In genomic region chr10:48520594-48520993, GRCh38 we compare ENCODE assay signal across 18 cellular contexts.
"Had no signal": no experiment of that assay in that cellular context is flagged by ENCODE, and none has a peak within 500 bp of the region (broad histone marks: within the 10 kb centered on the region; RNA-seq: fewer than 3 reads in every experiment).

No MANE protein-coding gene starts in this region.

- H3K36me3 ChIP-seq: gastroesophageal sphincter, ovary, prostate gland, right atrium auricular region, uterus had no signal

- ATAC-seq: gastroesophageal sphincter, WTC11 had no signal

- H3K4me3 ChIP-seq: dorsolateral prefrontal cortex, gastroesophageal sphincter, ovary, prostate gland, right atrium auricular region, uterus had no signal

- H3K27ac Mint-ChIP-seq: activated naive CD8-positive, alpha-beta T cell treated with anti-CD3 and anti-CD28 coated beads for 36 hours; endodermal cell; WTC11 had no signal

- H3K36me3 Mint-ChIP-seq: activated naive CD8-positive, alpha-beta T cell treated with anti-CD3 and anti-CD28 coated beads for 36 hours had no signal

- H3K27me3 ChIP-seq: gastroesophageal sphincter, ovary, right atrium auricular region, uterus had no signal

- DNase-seq: activated CD4-positive, alpha-beta T cell treated with anti-CD3 and anti-CD28 coated beads, Interleukin-2, amount 50 U/mL, for 4 hours; activated naive CD4-positive, alpha-beta T cell treated with Interleukin-2 at 50 U/mL for 16 hours; activated naive CD8-positive, alpha-beta T cell treated with anti-CD3 and anti-CD28 coated beads for 36 hours; activated T-cell treated with anti-CD3 and anti-CD28 coated beads, Interleukin-2, amount 50 U/mL, for 48 hours; central memory CD4-positive, alpha-beta T cell; ovary; stimulated activated CD4-positive, alpha-beta T cell treated with anti-CD3 and anti-CD28 coated beads, Interleukin-12 subunit alpha, Interleukin-12 subunit beta, amount 100 ng/mL, for 4 hours; stimulated activated CD4-positive, alpha-beta T cell treated with anti-CD3 and anti-CD28 coated beads, Interleukin-4, amount 100 ng/mL, for 4 hours; T-helper 9 cell; trophoblast cell; uterus had no signal

- H3K9me3 Mint-ChIP-seq: activated naive CD8-positive, alpha-beta T cell treated with anti-CD3 and anti-CD28 coated beads for 36 hours had no signal

- H3K4me3 Mint-ChIP-seq: activated naive CD8-positive, alpha-beta T cell treated with anti-CD3 and anti-CD28 coated beads for 36 hours; endodermal cell; WTC11 had no signal

- H3K9me3 ChIP-seq: ovary, prostate gland, uterus had no signal

- H3K4me1 ChIP-seq: prostate gland had no signal

- H3K27ac ChIP-seq: epithelial cell of prostate, gastroesophageal sphincter, ovary, prostate gland, right atrium auricular region, uterus had no signal
